Comparison of ENCODE assay signal across 31 cellular contexts in the genomic region with DNA sequence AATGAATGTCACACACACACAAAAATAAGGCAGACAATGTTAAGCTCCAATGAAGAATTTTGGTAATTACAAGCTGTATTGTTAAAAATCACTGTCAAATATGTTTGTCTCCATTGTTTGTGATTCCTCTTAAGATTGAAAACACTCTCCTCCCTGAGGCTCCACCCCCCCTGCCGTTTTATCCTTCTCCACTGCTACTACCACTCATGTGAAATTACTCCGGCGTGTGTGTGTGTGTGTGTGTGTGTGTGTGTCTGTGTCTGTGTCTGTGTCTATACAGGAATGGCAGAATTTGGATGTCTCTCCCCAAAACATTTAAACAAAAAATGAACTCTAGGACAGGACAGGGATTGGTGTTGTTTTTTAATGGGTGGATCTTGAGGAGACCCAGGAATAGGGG.
"Had no signal": no experiment of that assay in that cellular context is flagged by ENCODE, and none has a peak within 500 bp of the region (broad histone marks: within the 10 kb centered on the region; RNA-seq: fewer than 3 reads in every experiment).

No MANE protein-coding gene starts in this region.

- DNase-seq: activated CD4-positive, alpha-beta memory T cell treated with anti-CD3 and anti-CD28 coated beads, Interleukin-2, amount 10 ng/mL, durations not matched to agents 7 days and 5 days; activated CD4-positive, alpha-beta T cell treated with anti-CD3 and anti-CD28 coated beads for 1 hour; activated CD4-positive, alpha-beta T cell treated with anti-CD3 and anti-CD28 coated beads for 48 hours; activated CD4-positive, CD25-positive, alpha-beta regulatory T cell; activated CD8-positive, alpha-beta memory T cell treated with anti-CD3 and anti-CD28 coated beads for 24 hours; activated CD8-positive, alpha-beta memory T cell treated with anti-CD3 and anti-CD28 coated beads, Interleukin-2, amount 10 ng/mL, durations not matched to agents 7 days and 5 days; activated CD8-positive, alpha-beta memory T cell treated with anti-CD3 and anti-CD28 coated beads, Interleukin-2, amount 50 U/mL, for 48 hours; activated effector memory CD4-positive, alpha-beta T cell treated with anti-CD3 and anti-CD28 coated beads, Interleukin-2, amount 50 U/mL, for 16 hours; activated naive CD4-positive, alpha-beta T cell; activated naive CD4-positive, alpha-beta T cell treated with anti-CD3 and anti-CD28 coated beads, Interleukin-2, amount 50 U/mL, for 16 hours; activated naive CD8-positive, alpha-beta T cell treated with anti-CD3 and anti-CD28 coated beads for 36 hours; activated T-cell treated with anti-CD3 and anti-CD28 coated beads, Interleukin-2, amount 50 U/mL, for 48 hours; amniotic stem cell; aorta; brain microvascular endothelial cell; central memory CD4-positive, alpha-beta T cell; Kasumi-1; KG1; MG63; NCI-H1048; NCI-H1105 treated with DMSO at 0.1 percent for 48 hours; NCI-H146; NCI-H187; NCI-H2029 treated with DMSO at 0.1 percent for 48 hours; NCI-H2107; NCI-H510A; Right ventricle myocardium superior; SJCRH30; T1000; WERI-Rb-1 had no signal

- H3K27ac ChIP-seq: brain microvascular endothelial cell, SJCRH30, SK-N-MC, WERI-Rb-1 had no signal

- H3K36me3 ChIP-seq: brain microvascular endothelial cell, MG63, SJCRH30, WERI-Rb-1 had no signal

- H3K4me3 ChIP-seq: MG63, SJCRH30, SK-N-MC had no signal

- H3K27me3 ChIP-seq: brain microvascular endothelial cell, MG63, SJCRH30 had no signal

- H3K9me3 ChIP-seq: MG63, SJCRH30 had no signal
